ENCODE assay signal across 8 cellular contexts in the genomic region with DNA sequence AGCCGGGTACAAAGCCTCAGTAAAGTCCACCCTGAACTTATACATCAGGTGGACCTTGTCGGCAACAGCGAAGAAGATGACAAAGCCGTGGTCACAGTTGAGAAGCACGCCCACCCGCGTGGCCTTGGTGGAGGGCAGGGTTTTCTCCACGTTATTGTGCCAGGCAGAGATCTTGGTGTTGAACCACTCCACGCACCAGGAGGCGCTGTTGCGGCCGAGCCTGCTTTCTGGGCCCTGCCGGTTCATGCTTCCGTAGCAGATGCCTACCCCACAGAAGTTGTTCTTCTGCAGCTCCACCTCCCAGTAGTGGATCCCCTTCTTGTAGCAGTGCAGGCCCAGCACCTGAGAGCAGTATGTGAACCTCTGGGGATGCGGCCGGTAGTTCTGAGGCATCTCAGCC. TPM values are rescaled to one million over a fixed set of nuclear protein-coding genes. Genes with fewer than 3 reads are reported as not detected.
DNase-seq lines count a peak whose midpoint lies in the region; ATAC-seq and TF ChIP-seq lines count a peak whose summit lies in the region.

No MANE protein-coding gene starts in this region.

- CTCF ChIA-PET in BJ (lab: Yijun Ruan, JAX): interaction anchor here (1.0 to 1.2 kb wide), 3 partner anchors 12 to 75 kb away, joined by 3 to 4 read pairs (median 3); no protein-coding TSS in a partner anchor

- peaks cover under 1 to 2% of the 10 kb centered on the region in 2 experiments for H3K4me1 ChIP-seq in neutrophil (ENCODE audit: control insufficient read depth in 1 of 2, insufficient read depth in 1 of 2, low read depth in 1 of 2, low read length in 1 of 2)

- peak; percentile 35 for TF ChIP-seq CTCF in BJ (IDR thresholded peaks at IDR 0.05; ENCODE audit: insufficient read depth, low read depth, low read length)
- TF ChIP-seq CTCF in choroid plexus epithelial cell (conservative IDR thresholded peaks at IDR 0.05; ENCODE audit: low read depth, low read length): peak; percentile 56
- peak; percentile 31 for TF ChIP-seq CTCF in neutrophil (IDR thresholded peaks at IDR 0.05)

- H3K4me3 ChIP-seq in BJ (ENCODE audit: low read depth, low read length) (no peak overlapping the region), choroid plexus epithelial cell (ENCODE audit: low read depth, low read length) (no peak overlapping the region), neutrophil (ENCODE audit: low read depth in 1 of 2, low read length in 1 of 2) (no peak overlapping the region)

- no peak for ATAC-seq in HG02610 (IDR thresholded peaks at IDR 0.05; ENCODE audit: unreplicated experiment)
- no peak for ATAC-seq in HG03159 (IDR thresholded peaks at IDR 0.05; ENCODE audit: unreplicated experiment)

- H3K27me3 ChIP-seq in BJ (ENCODE audit: control insufficient read depth, insufficient read depth, low read length) (no peaks in the 10 kb centered on the region), neutrophil (no peaks in the 10 kb centered on the region)

- POLR2A ChIA-PET in BJ (lab: Charles Lee): no interaction called here

- H3K36me3 ChIP-seq in BJ (ENCODE audit: control insufficient read depth, insufficient read depth, low read length) (peaks cover 28% of the 10 kb centered on the region), neutrophil (peaks cover 100% of the 10 kb centered on the region)

- DNase-seq in BJ (ENCODE audit: low read depth): no peak
- DNase-seq in T-helper 2 cell: peak; percentile 12 to 31 (median 24)
- DNase-seq in choroid plexus epithelial cell (ENCODE audit: low read depth): no peak
- DNase-seq in NK-92 treated with Interleukin-12 subunit alpha and Interleukin-12 subunit beta, amount 100 ng/mL, for 24 hours (lab: John Stamatoyannopoulos, UW): no peak
- DNase-seq in AG08395 (ENCODE audit: low spot score): no peak

- H3K9me3 ChIP-seq in neutrophil: no peaks in the 10 kb centered on the region

- H3K27ac ChIP-seq in neutrophil: no peak overlapping the region

RNA-seq across cellular contexts. Expression of a gene that starts 22.1 kb away (rescaled TPM):
- polyA plus RNA-seq in BJ (2011; rRNA removed): 25.6 and 28.4 TPM in 2 replicates
- 21.3 and 27.2 TPM in 2 replicates for polyA minus RNA-seq in BJ (2011; rRNA and poly(A)+ RNA removed)

RNA-seq across cellular contexts. Expression of a gene that starts 57.8 kb away (rescaled TPM):
- polyA plus RNA-seq in BJ (2011; rRNA removed): 1.9 and 2.1 TPM in 2 replicates
- polyA minus RNA-seq in BJ (2011; rRNA and poly(A)+ RNA removed): 1.5 and 1.6 TPM in 2 replicates

RNA-seq across cellular contexts. Expression of a gene that starts 58.0 kb away (rescaled TPM):
- 0.49 and 0.50 TPM in 2 replicates for polyA plus RNA-seq in BJ (2011; rRNA removed)
- polyA minus RNA-seq in BJ (2011; rRNA and poly(A)+ RNA removed): 0.10 and 0.52 TPM in 2 replicates

Comparison
In these comparisons a context has a peak if more than half of its experiments do, and no peak if none do; other contexts are left out.
1. DNase-seq: peak in T-helper 2 cell (5 of 5); none in BJ (single experiment), choroid plexus epithelial cell (single experiment), NK-92 treated with Interleukin-12 subunit alpha and Interleukin-12 subunit beta, amount 100 ng/mL, for 24 hours (single experiment) and AG08395 (single experiment).
2. Peak in every context shown above with its lines, with median percentiles within 50 percentile points of each other: CTCF ChIP-seq.